In the genomic region with DNA sequence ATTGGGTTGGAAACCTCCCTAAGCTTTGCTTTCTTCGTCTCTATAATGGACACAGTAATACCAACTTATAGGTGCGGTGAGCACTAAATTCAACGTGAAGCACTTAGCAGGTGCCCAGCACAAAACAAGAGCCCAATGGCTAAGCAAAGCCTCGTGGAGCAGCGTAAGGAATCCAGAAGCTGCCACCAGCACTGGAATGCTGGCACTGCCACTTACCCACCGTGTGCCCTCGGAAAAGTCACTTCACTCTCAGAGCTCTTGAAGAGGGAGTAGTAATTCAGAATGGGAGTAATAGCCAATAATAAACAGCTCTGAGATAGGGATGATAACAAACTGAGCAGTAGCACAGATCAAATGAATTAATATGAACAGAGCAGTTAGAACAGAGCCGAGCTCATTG, we compare ENCODE assay signal across 25 cellular contexts.
"Had no signal": no experiment of that assay in that cellular context is flagged by ENCODE, and none has a peak within 500 bp of the region (broad histone marks: within the 10 kb centered on the region; RNA-seq: fewer than 3 reads in every experiment).

No MANE protein-coding gene starts in this region.

- H3K4me1 ChIP-seq: gastrocnemius medialis, sigmoid colon had no signal

- DNase-seq: activated CD4-positive, alpha-beta memory T cell treated with anti-CD3 and anti-CD28 coated beads for 36 hours; activated CD4-positive, alpha-beta T cell treated with anti-CD3 and anti-CD28 coated beads, Interleukin-2, amount 10 ng/mL, durations not matched to agents 24 days and 14 days; activated CD4-positive, CD25-positive, alpha-beta regulatory T cell treated with anti-CD3 and anti-CD28 coated beads, Interleukin-2, amount 50 U/mL, for 72 hours; activated CD8-positive, alpha-beta memory T cell treated with anti-CD3 and anti-CD28 coated beads, Interleukin-2, amount 50 U/mL, for 4 hours; activated effector memory CD4-positive, alpha-beta T cell treated with anti-CD3 and anti-CD28 coated beads, Interleukin-2, amount 50 U/mL, for 16 hours; activated naive CD4-positive, alpha-beta T cell treated with anti-CD3 and anti-CD28 coated beads, Interleukin-2, amount 10 ng/mL, durations not matched to agents 7 days and 5 days; activated T-cell treated with anti-CD3 and anti-CD28 coated beads, Interleukin-2, amount 50 U/mL, for 1 hour; cerebellar nuclear complex; colonic mucosa; effector memory CD8-positive, alpha-beta T cell; erythroblast; gastrocnemius medialis; glutamatergic neuron; hippocampal formation; kidney; naive B cell; nephron progenitor cell; sigmoid colon; small intestine; stimulated activated CD4-positive, alpha-beta T cell treated with anti-CD3 and anti-CD28 coated beads, Interleukin-4, amount 100 ng/mL, for 4 hours; stimulated activated CD8-positive, alpha-beta memory T cell treated with anti-CD3 and anti-CD28 coated beads, Interleukin-4, amount 100 ng/mL, for 48 hours; T-helper 2 cell had no signal

- H3K4me3 ChIP-seq: colonic mucosa, gastrocnemius medialis, sigmoid colon, tibial nerve had no signal

- H3K9me3 ChIP-seq: colonic mucosa, gastrocnemius medialis, neutrophil, sigmoid colon had no signal

- FAIRE-seq: kidney, small intestine had no signal

- H3K27ac ChIP-seq: colonic mucosa, gastrocnemius medialis, neutrophil, sigmoid colon had no signal

- ATAC-seq: effector memory CD8-positive, alpha-beta T cell; gastrocnemius medialis; stimulated activated memory B cell treated with anti-CD40 and anti-IgM and Interleukin-4, amounts not matched to agents 10 μg/mL and 1 μg/mL and 100 μg/mL, for 72 hours had no signal

- H3K27me3 ChIP-seq: colonic mucosa, gastrocnemius medialis, neutrophil, sigmoid colon, tibial nerve had no signal
